In genomic region chr12:31570880-31571279, GRCh38 we compare ENCODE assay signal across 20 cellular contexts. TPM values are rescaled to one million over a fixed set of nuclear protein-coding genes. Genes with fewer than 3 reads are reported as not detected.
DNase-seq lines count a peak whose midpoint lies in the region; ATAC-seq and TF ChIP-seq lines count a peak whose summit lies in the region.
"Had no signal": no experiment of that assay in that cellular context is flagged by ENCODE, and none has a peak within 500 bp of the region (broad histone marks: within the 10 kb centered on the region; RNA-seq: fewer than 3 reads in every experiment).

No MANE protein-coding gene starts in this region.

- CTCF ChIA-PET in CD8-positive, alpha-beta T cell (lab: Charles Lee): interaction anchor here (0.6 to 0.9 kb wide), 3 partner anchors 20 to 804 kb away, joined by 3 to 4 read pairs (median 3); partner anchors contain the start of gene DENND5B

- H2BK20ac ChIP-seq in H9 (ENCODE audit: low read depth, low read length, poor library complexity, severe bottlenecking): no peak overlapping the region

- no peak overlapping the region for H3K23ac ChIP-seq in H9 (ENCODE audit: insufficient read length, low read depth, low read length)

- H4K20me1 ChIP-seq in H9 (ENCODE audit: control insufficient read depth, insufficient read depth, insufficient read length) (no peaks in the 10 kb centered on the region), hepatocyte (ENCODE audit: insufficient read depth, poor library complexity, severe bottlenecking) (peaks cover 12% of the 10 kb centered on the region), neural progenitor cell (ENCODE audit: low read depth) (peaks cover 17% of the 10 kb centered on the region)

- ATAC-seq in GM18520 (IDR thresholded peaks at IDR 0.05; ENCODE audit: unreplicated experiment): no peak
- no peak for ATAC-seq in CD8-positive, alpha-beta T cell
- ATAC-seq: activated CD4-positive, alpha-beta T cell treated with anti-CD3 and anti-CD28 coated beads for 36 hours; gastrocnemius medialis had no signal

- H3K4me3 Mint-ChIP-seq in H9: peak overlapping the region in 1 of 2 experiments; percentile 21; a peak in 1 of 5 replicates
- H3K4me3 Mint-ChIP-seq in neural progenitor cell: peak overlapping the region; percentile 42
- H3K4me3 Mint-ChIP-seq in CD8-positive, alpha-beta T cell: no peak overlapping the region
- H3K4me3 Mint-ChIP-seq: activated CD4-positive, alpha-beta T cell treated with anti-CD3 and anti-CD28 coated beads for 36 hours; activated naive CD8-positive, alpha-beta T cell treated with anti-CD3 and anti-CD28 coated beads, Interleukin-2, amount 10 ng/mL, durations not matched to agents 7 days and 5 days; CD4-positive, CD25-positive, alpha-beta regulatory T cell; HFFc6; T-helper 2 cell treated with Interferon-gamma antibody and Interleukin-4, amounts not matched to agents 5 μg/mL and 100 μg/mL, for 36 hours had no signal

- no peak overlapping the region for H4K91ac ChIP-seq in H9 (ENCODE audit: insufficient read length, low read depth, low read length)

- no peak overlapping the region for H3K56ac ChIP-seq in H9 (ENCODE audit: insufficient read length, low read depth, low read length)

- H3K27me3 ChIP-seq in H9 (ENCODE audit: insufficient read depth, low read length) (no peaks in the 10 kb centered on the region), hepatocyte (no peaks in the 10 kb centered on the region), neural progenitor cell (no peaks in the 10 kb centered on the region)
- H3K27me3 ChIP-seq in CD8-positive, alpha-beta T cell (ENCODE audit: insufficient read depth, low read length): no peaks in the 10 kb centered on the region
- H3K27me3 ChIP-seq: gastrocnemius medialis had no signal

- H3K9me3 Mint-ChIP-seq in H9 (no peaks in the 10 kb centered on the region), neural progenitor cell (no peaks in the 10 kb centered on the region)
- no peaks in the 10 kb centered on the region for H3K9me3 Mint-ChIP-seq in CD8-positive, alpha-beta T cell
- H3K9me3 Mint-ChIP-seq: activated naive CD8-positive, alpha-beta T cell treated with anti-CD3 and anti-CD28 coated beads, Interleukin-2, amount 10 ng/mL, durations not matched to agents 7 days and 5 days; HFFc6; T-helper 2 cell treated with Interferon-gamma antibody and Interleukin-4, amounts not matched to agents 5 μg/mL and 100 μg/mL, for 36 hours had no signal

- H3K9ac ChIP-seq in H9 (ENCODE audit: extremely low read depth, insufficient read length, low read length) (no peak overlapping the region), neural progenitor cell (no peak overlapping the region)

- H3K18ac ChIP-seq in H9 (ENCODE audit: insufficient read length, low read depth, low read length): no peak overlapping the region

- no peak overlapping the region for H3K4me2 ChIP-seq in H9 (ENCODE audit: insufficient read depth, insufficient read length, low read length)
- peak overlapping the region; percentile 66 for H3K4me2 ChIP-seq in hepatocyte
- no peak overlapping the region for H3K4me2 ChIP-seq in neural progenitor cell

- no peak overlapping the region for H3K4ac ChIP-seq in H9 (ENCODE audit: low read depth, low read length)

- H3K23me2 ChIP-seq in H9 (ENCODE audit: insufficient read length, low read depth, low read length, poor library complexity, severe bottlenecking): no peaks in the 10 kb centered on the region

- H2AFZ ChIP-seq in H9 (ENCODE audit: low read length) (no peak overlapping the region), hepatocyte (no peak overlapping the region), neural progenitor cell (replicated peaks) (no peak overlapping the region)

- no peak overlapping the region for H4K5ac ChIP-seq in H9 (ENCODE audit: insufficient read length, low read depth, low read length)

- WGBS in H9 (ENCODE audit: extremely low coverage, insufficient read length, low lambda C conversion rate): no CpG with 5 or more reads among the region's 5 CpGs
- 39% methylated on average over 5 of the region's 5 CpGs for WGBS in hepatocyte (ENCODE audit: low lambda C conversion rate, missing lambda C conversion rate)

- POLR2A ChIA-PET in CD8-positive, alpha-beta T cell (lab: Charles Lee): no interaction called here

- H2BK5ac ChIP-seq in H9 (ENCODE audit: insufficient read length, low read length): no peak overlapping the region

- no peaks in the 10 kb centered on the region for H3K79me2 ChIP-seq in H9 (ENCODE audit: insufficient read depth, low read length)
- peaks cover 91% of the 10 kb centered on the region for H3K79me2 ChIP-seq in hepatocyte
- H3K79me2 ChIP-seq in neural progenitor cell (ENCODE audit: low read depth): peaks cover 84% of the 10 kb centered on the region

- H3K27ac Mint-ChIP-seq in H9: peak overlapping the region in 2 of 3 experiments; percentile 38 to 87; a peak in 3 of 7 replicates
- peak overlapping the region; percentile 96 for H3K27ac Mint-ChIP-seq in neural progenitor cell
- no peak overlapping the region for H3K27ac Mint-ChIP-seq in CD8-positive, alpha-beta T cell
- H3K27ac Mint-ChIP-seq: activated CD4-positive, alpha-beta T cell treated with anti-CD3 and anti-CD28 coated beads for 36 hours; activated naive CD8-positive, alpha-beta T cell treated with anti-CD3 and anti-CD28 coated beads, Interleukin-2, amount 10 ng/mL, durations not matched to agents 7 days and 5 days; CD4-positive, CD25-positive, alpha-beta regulatory T cell; HFFc6; T-helper 2 cell treated with Interferon-gamma antibody and Interleukin-4, amounts not matched to agents 5 μg/mL and 100 μg/mL, for 36 hours had no signal

- peaks cover 32 to 39% of the 10 kb centered on the region in 2 experiments for H3K4me1 Mint-ChIP-seq in H9
- H3K4me1 Mint-ChIP-seq in neural progenitor cell: peaks cover 45% of the 10 kb centered on the region
- no peaks in the 10 kb centered on the region for H3K4me1 Mint-ChIP-seq in CD8-positive, alpha-beta T cell (ENCODE audit: low read depth)
- H3K4me1 Mint-ChIP-seq: activated CD4-positive, alpha-beta T cell treated with anti-CD3 and anti-CD28 coated beads for 36 hours; activated naive CD8-positive, alpha-beta T cell treated with anti-CD3 and anti-CD28 coated beads, Interleukin-2, amount 10 ng/mL, durations not matched to agents 7 days and 5 days had no signal

- H3K36me3 ChIP-seq in hepatocyte (replicated peaks; ENCODE audit: insufficient read depth, low read depth) (no peaks in the 10 kb centered on the region), neural progenitor cell (no peaks in the 10 kb centered on the region)
- no peaks in the 10 kb centered on the region for H3K36me3 ChIP-seq in CD8-positive, alpha-beta T cell (ENCODE audit: insufficient read depth, low read length)
- H3K36me3 ChIP-seq: gastrocnemius medialis had no signal

- H3K4me1 ChIP-seq in H9 (ENCODE audit: insufficient read depth, low read length) (no peaks in the 10 kb centered on the region), hepatocyte (ENCODE audit: insufficient read depth) (peaks cover 7% of the 10 kb centered on the region), neural progenitor cell (peaks cover 39% of the 10 kb centered on the region)
- no peaks in the 10 kb centered on the region for H3K4me1 ChIP-seq in CD8-positive, alpha-beta T cell (ENCODE audit: insufficient read depth, low read length)

- H3K4me3 ChIP-seq in hepatocyte (no peak overlapping the region), neural progenitor cell (no peak overlapping the region)
- no peak overlapping the region for H3K4me3 ChIP-seq in CD8-positive, alpha-beta T cell (ENCODE audit: low read depth, low read length)
- H3K4me3 ChIP-seq: gastrocnemius medialis had no signal

- no peaks in the 10 kb centered on the region for H3K9me2 ChIP-seq in hepatocyte (replicated peaks; ENCODE audit: insufficient read depth)

- no peaks in the 10 kb centered on the region for H3K9me3 ChIP-seq in H9 (ENCODE audit: control insufficient read depth, low read depth, low read length)
- H3K9me3 ChIP-seq in hepatocyte (ENCODE audit: low read depth): no peaks in the 10 kb centered on the region
- no peaks in the 10 kb centered on the region for H3K9me3 ChIP-seq in neural progenitor cell (ENCODE audit: low read depth)
- H3K9me3 ChIP-seq in CD8-positive, alpha-beta T cell (ENCODE audit: low read length): no peaks in the 10 kb centered on the region
- H3K9me3 ChIP-seq: gastrocnemius medialis had no signal

- no peaks in the 10 kb centered on the region; a peak in 1 of 7 replicates for H3K36me3 Mint-ChIP-seq in H9 (ENCODE audit: insufficient read depth in 1 of 3, low read depth in 3 of 3)
- H3K36me3 Mint-ChIP-seq in neural progenitor cell: peaks cover 12% of the 10 kb centered on the region
- H3K36me3 Mint-ChIP-seq in CD8-positive, alpha-beta T cell: no peaks in the 10 kb centered on the region
- H3K36me3 Mint-ChIP-seq: activated naive CD8-positive, alpha-beta T cell treated with anti-CD3 and anti-CD28 coated beads, Interleukin-2, amount 10 ng/mL, durations not matched to agents 7 days and 5 days; CD4-positive, CD25-positive, alpha-beta regulatory T cell had no signal

- peaks cover 41% of the 10 kb centered on the region for H3F3A ChIP-seq in neural progenitor cell (ENCODE audit: low read depth)

- H3K14ac ChIP-seq in H9 (ENCODE audit: insufficient read depth, low read length): no peak overlapping the region

- DNase-seq in H9: peak; percentile 64
- peak; percentile 23 for DNase-seq in hepatocyte (ENCODE audit: low spot score)
- peak; percentile 31 for DNase-seq in neural progenitor cell (ENCODE audit: low spot score)
- DNase-seq in DMS114 treated with DMSO at 0.1 percent for 48 hours (lab: John Stamatoyannopoulos, UW; ENCODE audit: unreplicated experiment): no peak
- DNase-seq in CD8-positive, alpha-beta T cell: no peak
- DNase-seq in COLO829 (ENCODE audit: low spot score): no peak
- DNase-seq: activated CD4-positive, alpha-beta T cell treated with anti-CD3 and anti-CD28 coated beads for 36 hours; activated naive CD8-positive, alpha-beta T cell treated with anti-CD3 and anti-CD28 coated beads, Interleukin-2, amount 10 ng/mL, durations not matched to agents 7 days and 5 days; activated T-cell treated with anti-CD3 and anti-CD28 coated beads for 4 hours; caudate nucleus; CD4-positive, CD25-positive, alpha-beta regulatory T cell; gastrocnemius medialis; HFFc6; KBM-7; NCI-H1092 treated with DMSO at 0.1 percent for 48 hours; SIG-M5; stimulated activated naive CD4-positive, alpha-beta T cell had no signal

- H2BK120ac ChIP-seq in H9 (ENCODE audit: low read depth, low read length, poor library complexity, severe bottlenecking): no peak overlapping the region

- H4K8ac ChIP-seq in H9 (replicated peaks; ENCODE audit: insufficient read length, low read depth, low read length): no peak overlapping the region

- H2BK15ac ChIP-seq in H9 (ENCODE audit: low read depth, low read length): no peak overlapping the region

- peaks cover 6% of the 10 kb centered on the region for H3K79me1 ChIP-seq in H9 (ENCODE audit: insufficient read depth, low read depth, low read length, poor library complexity, severe bottlenecking)

- peak overlapping the region; percentile 2 for H3K27ac ChIP-seq in H9 (ENCODE audit: insufficient read length, low read depth, low read length)
- H3K27ac ChIP-seq in VCaP: peak overlapping the region; percentile 38
- no peak overlapping the region for H3K27ac ChIP-seq in hepatocyte
- no peak overlapping the region for H3K27ac ChIP-seq in neural progenitor cell
- no peak overlapping the region for H3K27ac ChIP-seq in CD8-positive, alpha-beta T cell (ENCODE audit: low read depth, low read length)
- H3K27ac ChIP-seq: gastrocnemius medialis had no signal

- H3T11ph ChIP-seq in H9 (ENCODE audit: low read length): no peak overlapping the region

- H2BK12ac ChIP-seq in H9 (ENCODE audit: insufficient read length, low read depth, low read length): no peak overlapping the region

- no peak overlapping the region for H2AK5ac ChIP-seq in H9 (ENCODE audit: insufficient read length, low read length)

- TF ChIP-seq CTCF in H9 (conservative IDR thresholded peaks at IDR 0.05) (no peak), VCaP (conservative IDR thresholded peaks at IDR 0.05) (no peak), hepatocyte (IDR thresholded peaks at IDR 0.05; ENCODE audit: poor library complexity) (no peak), neural progenitor cell (IDR thresholded peaks at IDR 0.05) (no peak)
- TF ChIP-seq CTCF in CD8-positive, alpha-beta T cell (IDR thresholded peaks at IDR 0.05): no peak

- intact Hi-C loops in CD8-positive, alpha-beta T cell (cut with DNase I, micrococcal nuclease): no loop called here

- H3K27me3 Mint-ChIP-seq in H9 (ENCODE audit: low read depth) (no peaks in the 10 kb centered on the region), neural progenitor cell (ENCODE audit: insufficient read depth, low read depth) (no peaks in the 10 kb centered on the region)
- H3K27me3 Mint-ChIP-seq in CD8-positive, alpha-beta T cell (ENCODE audit: low read depth): peaks cover 5% of the 10 kb centered on the region

RNA-seq across cellular contexts. Expression of gene DENND5B, which starts 20.1 kb away (rescaled TPM):
- 13.4 and 14.2 TPM in 2 replicates for total RNA-seq in H9 (2021)
- 24.9 and 26.7 TPM in 2 replicates for total RNA-seq in hepatocyte
- 9.9 and 10.4 TPM in 2 replicates for polyA plus RNA-seq in hepatocyte
- total RNA-seq in neural progenitor cell (ENCODE audit: low replicate concordance): 21.2 and 24.2 TPM in 2 replicates
- total RNA-seq in CD8-positive, alpha-beta T cell: under 1 TPM; 0.19 to 0.22 TPM

Comparison
In these comparisons a context has a peak if more than half of its experiments do, and no peak if none do; other contexts are left out.
1. DNase-seq: peak in H9 (single experiment), hepatocyte (single experiment) and neural progenitor cell (single experiment); none in DMS114 treated with DMSO at 0.1 percent for 48 hours (single experiment), CD8-positive, alpha-beta T cell (0 of 7) and COLO829 (single experiment).
2. H3K27ac ChIP-seq: peak in H9 (single experiment) and VCaP (single experiment); none in hepatocyte (single experiment), neural progenitor cell (single experiment) and CD8-positive, alpha-beta T cell (single experiment).
3. RNA of gene DENND5B, which starts 20.1 kb away (total RNA-seq): 24.9 to 26.7 TPM in hepatocyte, 21.2 to 24.2 TPM in neural progenitor cell and 13.4 to 14.2 TPM in H9; 0.19 to 0.22 TPM in CD8-positive, alpha-beta T cell; every median in the first group is over 10 times any median in the second.